Comparison of ENCODE assay signal across 2 cellular contexts in genomic region chr18:49784427-49785185, GRCh38.
TF ChIP-seq lines count a peak whose summit lies in the region.

No MANE protein-coding gene starts in this region.

TF ChIP-seq in HCT116, 20 proteins besides CTCF, POLR2A, EP300 and RAD21 (continued from another document):
- TF ChIP-seq ZBTB33 (IDR thresholded peaks at IDR 0.05; ENCODE audit: extremely low read depth, insufficient replicate concordance, low read length) = no peak

TF ChIP-seq in K562, 482 proteins besides CTCF, POLR2A, EP300 and RAD21 (continued from another document):
- TF ChIP-seq CHD7 (IDR thresholded peaks at IDR 0.05; ENCODE audit: low read depth, low read length) = no peak
- TF ChIP-seq ASH1L (IDR thresholded peaks at IDR 0.05; ENCODE audit: borderline replicate concordance, low read depth, partially characterized antibody) = no peak
- TF ChIP-seq ZNF444 (CRISPR knock-in tag; IDR thresholded peaks at IDR 0.05) = no peak
- no peak for TF ChIP-seq KAT7 (CRISPR knock-in tag; IDR thresholded peaks at IDR 0.05; ENCODE audit: borderline replicate concordance)
- TF ChIP-seq ZNF449 (CRISPR knock-in tag; IDR thresholded peaks at IDR 0.05) = no peak
- TF ChIP-seq C11orf30 (IDR thresholded peaks at IDR 0.05; ENCODE audit: low read depth) = no peak
- TF ChIP-seq HDAC1 (IDR thresholded peaks at IDR 0.05) = no peak
- no peak for TF ChIP-seq CBFB (CRISPR knock-in tag; IDR thresholded peaks at IDR 0.05)
- no peak for TF ChIP-seq JUNB (CRISPR knock-in tag; conservative IDR thresholded peaks at IDR 0.05)
- no peak for TF ChIP-seq RBM34 (IDR thresholded peaks at IDR 0.05; ENCODE audit: borderline replicate concordance, insufficient read depth, low read length)
- TF ChIP-seq ZNF592 (IDR thresholded peaks at IDR 0.05) = no peak
